ENCODE assay signal across 21 cellular contexts in genomic region chr16:19588661-19589060, GRCh38. TPM values are rescaled to one million over a fixed set of nuclear protein-coding genes. Genes with fewer than 3 reads are reported as not detected.
DNase-seq lines count a peak whose midpoint lies in the region; ATAC-seq and TF ChIP-seq lines count a peak whose summit lies in the region.
"Had no signal": no experiment of that assay in that cellular context is flagged by ENCODE, and none has a peak within 500 bp of the region (broad histone marks: within the 10 kb centered on the region; RNA-seq: fewer than 3 reads in every experiment).

No MANE protein-coding gene starts in this region.

- CTCF ChIA-PET in activated CD8-positive, alpha-beta T cell treated with anti-CD3 and anti-CD28 coated beads for 36 hours (lab: Charles Lee), result interaction anchor here (1.1 to 1.4 kb wide), 4 partner anchors 13 to 319 kb away, joined by 3 to 5 read pairs (median 3); no protein-coding TSS in a partner anchor
- CTCF ChIA-PET in activated CD8-positive, alpha-beta T cell treated with anti-CD3 and anti-CD28 coated beads, Interleukin-2, amount 10 ng/mL, durations not matched to agents 7 days and 5 days (lab: Charles Lee), result interaction anchor here (2.0 kb wide), 1 partner anchor 13 kb away, joined by 9 read pairs; no protein-coding TSS in a partner anchor

- no peaks in the 10 kb centered on the region for H3K9me3 Mint-ChIP-seq in activated CD8-positive, alpha-beta T cell treated with anti-CD3 and anti-CD28 coated beads for 36 hours
- no peaks in the 10 kb centered on the region for H3K9me3 Mint-ChIP-seq in activated CD8-positive, alpha-beta T cell treated with anti-CD3 and anti-CD28 coated beads, Interleukin-2, amount 10 ng/mL, durations not matched to agents 7 days and 5 days (ENCODE audit: insufficient read depth)
- H3K9me3 Mint-ChIP-seq in mesothelial cell of epicardium, result no peaks in the 10 kb centered on the region
- H3K9me3 Mint-ChIP-seq: activated naive CD8-positive, alpha-beta T cell treated with anti-CD3 and anti-CD28 coated beads, Interleukin-2, amount 10 ng/mL, durations not matched to agents 7 days and 5 days; stimulated activated effector memory CD8-positive, alpha-beta T cell treated with anti-CD3 and anti-CD28 coated beads, Interleukin-12 subunit alpha, Interleukin-12 subunit beta, amount 100 ng/mL, for 72 hours had no signal

- no peak for TF ChIP-seq CTCF in activated CD8-positive, alpha-beta T cell treated with anti-CD3 and anti-CD28 coated beads for 36 hours (IDR thresholded peaks at IDR 0.05)
- TF ChIP-seq CTCF in mesothelial cell of epicardium (IDR thresholded peaks at IDR 0.05; ENCODE audit: unreplicated experiment), result no peak
- TF ChIP-seq CTCF in adrenal gland (IDR thresholded peaks at IDR 0.05), result no peak

- POLR2A ChIA-PET in activated CD8-positive, alpha-beta T cell treated with anti-CD3 and anti-CD28 coated beads for 36 hours (lab: Charles Lee), result no interaction called here
- POLR2A ChIA-PET in activated CD8-positive, alpha-beta T cell treated with anti-CD3 and anti-CD28 coated beads, Interleukin-2, amount 10 ng/mL, durations not matched to agents 7 days and 5 days (lab: Charles Lee), result no interaction called here

- intact Hi-C loops in activated CD8-positive, alpha-beta T cell treated with anti-CD3 and anti-CD28 coated beads for 36 hours (cut with micrococcal nuclease), result no loop called here
- intact Hi-C loops in adrenal gland (cut with DNase I), result no loop called here

- peaks cover 15% of the 10 kb centered on the region for H3K4me1 Mint-ChIP-seq in activated CD8-positive, alpha-beta T cell treated with anti-CD3 and anti-CD28 coated beads for 36 hours (ENCODE audit: low read depth)
- H3K4me1 Mint-ChIP-seq in activated CD8-positive, alpha-beta T cell treated with anti-CD3 and anti-CD28 coated beads, Interleukin-2, amount 10 ng/mL, durations not matched to agents 7 days and 5 days (ENCODE audit: low read depth), result no peaks in the 10 kb centered on the region
- no peaks in the 10 kb centered on the region for H3K4me1 Mint-ChIP-seq in mesothelial cell of epicardium
- H3K4me1 Mint-ChIP-seq: activated naive CD8-positive, alpha-beta T cell treated with anti-CD3 and anti-CD28 coated beads, Interleukin-2, amount 10 ng/mL, durations not matched to agents 7 days and 5 days had no signal

- H3K27ac ChIP-seq in adrenal gland, result no peak overlapping the region
- H3K27ac ChIP-seq: neutrophil had no signal

- 87 to 93% (median 88%) methylated on average over 5 of the region's 5 CpGs for WGBS in adrenal gland, 4 donors

- no peaks in the 10 kb centered on the region for H3K27me3 ChIP-seq in adrenal gland
- H3K27me3 ChIP-seq: MG63, neutrophil, uterus had no signal

- no peak overlapping the region for H3K27ac Mint-ChIP-seq in activated CD8-positive, alpha-beta T cell treated with anti-CD3 and anti-CD28 coated beads for 36 hours
- no peak overlapping the region for H3K27ac Mint-ChIP-seq in activated CD8-positive, alpha-beta T cell treated with anti-CD3 and anti-CD28 coated beads, Interleukin-2, amount 10 ng/mL, durations not matched to agents 7 days and 5 days
- H3K27ac Mint-ChIP-seq in mesothelial cell of epicardium, result no peak overlapping the region
- H3K27ac Mint-ChIP-seq: activated naive CD8-positive, alpha-beta T cell treated with anti-CD3 and anti-CD28 coated beads, Interleukin-2, amount 10 ng/mL, durations not matched to agents 7 days and 5 days had no signal

- no peak overlapping the region for H3K4me3 ChIP-seq in adrenal gland
- H3K4me3 ChIP-seq: MG63, skin epidermis, uterus had no signal

- peaks cover 18% of the 10 kb centered on the region for H3K36me3 Mint-ChIP-seq in activated CD8-positive, alpha-beta T cell treated with anti-CD3 and anti-CD28 coated beads for 36 hours (ENCODE audit: low read depth)
- peaks cover 24% of the 10 kb centered on the region for H3K36me3 Mint-ChIP-seq in activated CD8-positive, alpha-beta T cell treated with anti-CD3 and anti-CD28 coated beads, Interleukin-2, amount 10 ng/mL, durations not matched to agents 7 days and 5 days (ENCODE audit: low read depth)
- peaks cover 30% of the 10 kb centered on the region for H3K36me3 Mint-ChIP-seq in mesothelial cell of epicardium

- ATAC-seq in activated CD8-positive, alpha-beta T cell treated with anti-CD3 and anti-CD28 coated beads for 36 hours, result peak; percentile 49
- no peak for ATAC-seq in activated CD8-positive, alpha-beta T cell treated with anti-CD3 and anti-CD28 coated beads, Interleukin-2, amount 10 ng/mL, durations not matched to agents 7 days and 5 days
- no peak for ATAC-seq in HG02973 (IDR thresholded peaks at IDR 0.05; ENCODE audit: unreplicated experiment)
- ATAC-seq: stimulated activated effector memory CD8-positive, alpha-beta T cell treated with anti-CD3 and anti-CD28 coated beads, Interleukin-12 subunit alpha, Interleukin-12 subunit beta, amount 100 ng/mL, for 72 hours had no signal

- peak; percentile 6 for DNase-seq in activated CD8-positive, alpha-beta T cell treated with anti-CD3 and anti-CD28 coated beads for 36 hours
- no peak for DNase-seq in activated CD8-positive, alpha-beta T cell treated with anti-CD3 and anti-CD28 coated beads, Interleukin-2, amount 10 ng/mL, durations not matched to agents 7 days and 5 days
- DNase-seq in dermis microvascular lymphatic vessel endothelial cell (ENCODE audit: low read depth in 2 of 2) (peak; percentile 37 to 70), inferior parietal cortex (ENCODE audit: extremely low spot score) (peak; percentile 62), superior temporal gyrus (ENCODE audit: extremely low spot score) (peak; percentile 74), mesothelial cell of epicardium (ENCODE audit: low spot score in 2 of 2, unreplicated experiment in 2 of 2) (no peak), adrenal gland (no peak)
- DNase-seq: ACHN; activated CD4-positive, CD25-positive, alpha-beta regulatory T cell; activated naive CD8-positive, alpha-beta T cell treated with anti-CD3 and anti-CD28 coated beads, Interleukin-2, amount 10 ng/mL, durations not matched to agents 7 days and 5 days; islet precursor cell; MG63; midbrain; NCI-H2081 treated with DMSO at 0.1 percent for 48 hours; RPMI8226; T-helper 1 cell; uterus had no signal

- no peaks in the 10 kb centered on the region for H3K9me3 ChIP-seq in adrenal gland (replicated peaks in 1 of 3)
- H3K9me3 ChIP-seq: MG63, neutrophil, uterus had no signal

- peaks cover 0 to 14% of the 10 kb centered on the region in 2 donors for H3K36me3 ChIP-seq in adrenal gland (replicated peaks in 1 of 2)
- H3K36me3 ChIP-seq: uterus had no signal

- TF ChIP-seq POLR2A in adrenal gland (IDR thresholded peaks at IDR 0.05), result no peak

- H3K4me3 Mint-ChIP-seq in activated CD8-positive, alpha-beta T cell treated with anti-CD3 and anti-CD28 coated beads for 36 hours, result no peak overlapping the region
- no peak overlapping the region for H3K4me3 Mint-ChIP-seq in activated CD8-positive, alpha-beta T cell treated with anti-CD3 and anti-CD28 coated beads, Interleukin-2, amount 10 ng/mL, durations not matched to agents 7 days and 5 days
- no peak overlapping the region for H3K4me3 Mint-ChIP-seq in mesothelial cell of epicardium
- H3K4me3 Mint-ChIP-seq: activated naive CD8-positive, alpha-beta T cell treated with anti-CD3 and anti-CD28 coated beads, Interleukin-2, amount 10 ng/mL, durations not matched to agents 7 days and 5 days; stimulated activated effector memory CD8-positive, alpha-beta T cell treated with anti-CD3 and anti-CD28 coated beads, Interleukin-12 subunit alpha, Interleukin-12 subunit beta, amount 100 ng/mL, for 72 hours had no signal

- no peaks in the 10 kb centered on the region for H3K27me3 Mint-ChIP-seq in activated CD8-positive, alpha-beta T cell treated with anti-CD3 and anti-CD28 coated beads for 36 hours
- H3K27me3 Mint-ChIP-seq in activated CD8-positive, alpha-beta T cell treated with anti-CD3 and anti-CD28 coated beads, Interleukin-2, amount 10 ng/mL, durations not matched to agents 7 days and 5 days (ENCODE audit: low read depth), result no peaks in the 10 kb centered on the region
- H3K27me3 Mint-ChIP-seq in mesothelial cell of epicardium (ENCODE audit: low read depth), result no peaks in the 10 kb centered on the region
- H3K27me3 Mint-ChIP-seq: activated naive CD8-positive, alpha-beta T cell treated with anti-CD3 and anti-CD28 coated beads, Interleukin-2, amount 10 ng/mL, durations not matched to agents 7 days and 5 days had no signal

- H3K4me1 ChIP-seq in adrenal gland (replicated peaks in 1 of 2), result no peaks in the 10 kb centered on the region
- H3K4me1 ChIP-seq: uterus had no signal

RNA-seq across cellular contexts. Expression of gene VPS35L, which starts 33.2 kb away (rescaled TPM):
- 10 to 100 TPM; 32.1 to 34.8 TPM for total RNA-seq in activated CD8-positive, alpha-beta T cell treated with anti-CD3 and anti-CD28 coated beads for 36 hours
- total RNA-seq in activated CD8-positive, alpha-beta T cell treated with anti-CD3 and anti-CD28 coated beads, Interleukin-2, amount 10 ng/mL, durations not matched to agents 7 days and 5 days, result 10 to 100 TPM; 61.5 to 65.1 TPM
- 33.2 and 45.4 TPM in 2 replicates for total RNA-seq in dermis microvascular lymphatic vessel endothelial cell
- 59.3 to 62.2 TPM (median 59.4 TPM) in 3 replicates for total RNA-seq in mesothelial cell of epicardium
- 10 to 100 TPM; 59.0 to 96.7 (median 69.5) TPM for total RNA-seq in adrenal gland
- 10 to 100 TPM; 50.8 to 72.4 (median 68.3) TPM for polyA plus RNA-seq in adrenal gland

Comparison
In these comparisons a context has a peak if more than half of its experiments do, and no peak if none do; other contexts are left out.
1. DNase-seq: peak in activated CD8-positive, alpha-beta T cell treated with anti-CD3 and anti-CD28 coated beads for 36 hours (single experiment), dermis microvascular lymphatic vessel endothelial cell (2 of 2), inferior parietal cortex (single experiment) and superior temporal gyrus (single experiment); none in activated CD8-positive, alpha-beta T cell treated with anti-CD3 and anti-CD28 coated beads, Interleukin-2, amount 10 ng/mL, durations not matched to agents 7 days and 5 days (single experiment), mesothelial cell of epicardium (0 of 2) and adrenal gland (0 of 7).